Comparison of ENCODE assay signal across 22 cellular contexts in the genomic region with DNA sequence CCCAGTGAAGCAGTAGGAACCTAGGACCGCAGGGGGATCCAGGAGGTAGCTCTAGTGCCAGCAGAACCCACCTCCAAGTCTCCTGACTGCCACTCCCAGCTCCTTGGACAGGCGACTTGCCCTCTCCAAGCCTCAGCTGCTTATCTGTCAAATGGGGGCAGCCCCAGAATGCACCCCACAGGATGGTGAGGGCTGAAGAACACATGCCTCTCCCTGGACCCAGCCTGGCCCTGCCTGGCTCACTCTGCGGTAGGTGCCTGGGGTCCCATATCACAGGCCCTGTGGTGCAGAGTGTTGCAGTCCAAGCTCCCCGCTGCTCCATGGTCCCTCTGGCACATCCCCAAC. TPM values are rescaled to one million over a fixed set of nuclear protein-coding genes. Genes with fewer than 3 reads are reported as not detected.
A peak's percentile ranks its signal among the peaks of the same experiment; 100 is the strongest.
DNase-seq lines count a peak whose midpoint lies in the region; ATAC-seq and TF ChIP-seq lines count a peak whose summit lies in the region.
"Had no signal": no experiment of that assay in that cellular context is flagged by ENCODE, and none has a peak within 500 bp of the region (broad histone marks: within the 10 kb centered on the region; RNA-seq: fewer than 3 reads in every experiment).

No MANE protein-coding gene starts in this region.

- intact Hi-C loops in CD14-positive monocyte (cut with micrococcal nuclease) = no loop called here
- intact Hi-C loops in activated B cell treated with CpG ODN at 0.5 μM for 24 hours (cut with micrococcal nuclease) = no loop called here

- no peaks in the 10 kb centered on the region for H3K27me3 ChIP-seq in neural progenitor cell
- H3K27me3 ChIP-seq: spleen had no signal

- H3K4me2 ChIP-seq in neural progenitor cell = peak overlapping the region; percentile 45

- H3K27ac Mint-ChIP-seq in activated CD8-positive, alpha-beta memory T cell treated with anti-CD3 and anti-CD28 coated beads, Interleukin-2, amount 10 ng/mL, durations not matched to agents 7 days and 5 days = no peak overlapping the region
- no peak overlapping the region for H3K27ac Mint-ChIP-seq in CD14-positive monocyte
- no peak overlapping the region for H3K27ac Mint-ChIP-seq in activated B cell treated with CpG ODN at 0.5 μM for 24 hours
- peak overlapping the region; percentile 66 for H3K27ac Mint-ChIP-seq in neural progenitor cell
- H3K27ac Mint-ChIP-seq: activated T-helper 2 cell treated with anti-CD3 and anti-CD28 coated beads, Interferon-gamma antibody, Interleukin-2, Interleukin-4, amounts not matched to agents 10 μg/mL and 5 μg/mL and 100 μg/mL, durations not matched to agents 14 hours and 24 hours and 36 hours had no signal

- H3K9ac ChIP-seq in neural progenitor cell = no peak overlapping the region

- DNase-seq in activated CD8-positive, alpha-beta memory T cell treated with anti-CD3 and anti-CD28 coated beads for 24 hours = peak; percentile 4
- DNase-seq in activated CD8-positive, alpha-beta memory T cell treated with anti-CD3 and anti-CD28 coated beads, Interleukin-2, amount 10 ng/mL, durations not matched to agents 7 days and 5 days = no peak
- peak; percentile 37 for DNase-seq in CD14-positive monocyte (ENCODE audit: low spot score)
- peak; percentile 2 for DNase-seq in activated B cell treated with CpG ODN at 0.5 μM for 24 hours
- no peak for DNase-seq in neural progenitor cell (ENCODE audit: low spot score)
- no peak for DNase-seq in NCI-H1436 treated with DMSO at 0.1 percent for 48 hours (lab: John Stamatoyannopoulos, UW)
- DNase-seq in stimulated activated CD4-positive, alpha-beta T cell treated with anti-CD3 and anti-CD28 coated beads, Interleukin-4, amount 100 ng/mL, for 1 hour = no peak
- DNase-seq: amniotic stem cell; central memory CD4-positive, alpha-beta T cell; foreskin fibroblast; hippocampal formation; KBM-7; MM.1S; spleen; stimulated activated CD4-positive, alpha-beta T cell treated with anti-CD3 and anti-CD28 coated beads, Interleukin-4, amount 100 ng/mL, for 24 hours; stimulated activated naive CD8-positive, alpha-beta T cell treated with anti-CD3 and anti-CD28 coated beads, Interleukin-15, Interleukin-2, amounts not matched to agents 100 U/mL and 50 U/mL, for 24 hours; T1000; trophoblast cell had no signal

- H4K20me1 ChIP-seq in neural progenitor cell (ENCODE audit: low read depth) = peaks cover 36% of the 10 kb centered on the region

- H3K4me3 ChIP-seq in neural progenitor cell = no peak overlapping the region
- H3K4me3 ChIP-seq: lung, spleen had no signal

- H3K4me1 ChIP-seq in neural progenitor cell = peaks cover 20% of the 10 kb centered on the region

- no peak for ATAC-seq in activated CD8-positive, alpha-beta memory T cell treated with anti-CD3 and anti-CD28 coated beads, Interleukin-2, amount 10 ng/mL, durations not matched to agents 7 days and 5 days
- ATAC-seq in activated B cell treated with CpG ODN at 0.5 μM for 24 hours (ENCODE audit: low read depth) (no peak), HG02938 (IDR thresholded peaks at IDR 0.05; ENCODE audit: unreplicated experiment) (no peak)
- ATAC-seq: HCT116; stimulated activated naive CD8-positive, alpha-beta T cell treated with anti-CD3 and anti-CD28 coated beads, Interleukin-15, Interleukin-2, amounts not matched to agents 100 U/mL and 50 U/mL, for 24 hours had no signal

- H3K36me3 Mint-ChIP-seq in activated CD8-positive, alpha-beta memory T cell treated with anti-CD3 and anti-CD28 coated beads, Interleukin-2, amount 10 ng/mL, durations not matched to agents 7 days and 5 days = no peaks in the 10 kb centered on the region
- H3K36me3 Mint-ChIP-seq in CD14-positive monocyte (peaks cover 0 to 9% of the 10 kb centered on the region in 2 donors), activated B cell treated with CpG ODN at 0.5 μM for 24 hours (ENCODE audit: low read depth) (peaks cover 1% of the 10 kb centered on the region), neural progenitor cell (peaks cover 13% of the 10 kb centered on the region)

- POLR2A ChIA-PET in activated B cell treated with CpG ODN at 0.5 μM for 24 hours (lab: Charles Lee) = no interaction called here

- no peaks in the 10 kb centered on the region for H3K36me3 ChIP-seq in neural progenitor cell
- H3K36me3 ChIP-seq: spleen had no signal

- CTCF ChIA-PET in activated CD8-positive, alpha-beta memory T cell treated with anti-CD3 and anti-CD28 coated beads, Interleukin-2, amount 10 ng/mL, durations not matched to agents 7 days and 5 days (lab: Charles Lee) = interaction anchor here (1.1 kb wide), 1 partner anchor 162 kb away, joined by 3 read pairs; no protein-coding TSS in a partner anchor
- CTCF ChIA-PET in activated B cell treated with CpG ODN at 0.5 μM for 24 hours (lab: Charles Lee) = interaction anchor here (0.8 kb wide), 1 partner anchor 16 kb away, joined by 3 read pairs; no protein-coding TSS in a partner anchor

- H3K9me3 Mint-ChIP-seq in activated CD8-positive, alpha-beta memory T cell treated with anti-CD3 and anti-CD28 coated beads, Interleukin-2, amount 10 ng/mL, durations not matched to agents 7 days and 5 days (ENCODE audit: low read depth) = peaks cover 7% of the 10 kb centered on the region
- H3K9me3 Mint-ChIP-seq in CD14-positive monocyte (peaks cover 17 to 39% (median 31%) of the 10 kb centered on the region in 7 donors), activated B cell treated with CpG ODN at 0.5 μM for 24 hours (peaks cover 23% of the 10 kb centered on the region), neural progenitor cell (peaks cover 15% of the 10 kb centered on the region)

- no peaks in the 10 kb centered on the region for H3F3A ChIP-seq in neural progenitor cell (ENCODE audit: low read depth)

- H3K27me3 Mint-ChIP-seq in activated CD8-positive, alpha-beta memory T cell treated with anti-CD3 and anti-CD28 coated beads, Interleukin-2, amount 10 ng/mL, durations not matched to agents 7 days and 5 days = peaks cover 12% of the 10 kb centered on the region
- H3K27me3 Mint-ChIP-seq in CD14-positive monocyte (ENCODE audit: low read depth in 3 of 3) = peaks cover 4 to 8% (median 7%) of the 10 kb centered on the region in 3 donors
- no peaks in the 10 kb centered on the region for H3K27me3 Mint-ChIP-seq in activated B cell treated with CpG ODN at 0.5 μM for 24 hours
- H3K27me3 Mint-ChIP-seq in neural progenitor cell (ENCODE audit: insufficient read depth, low read depth) = peaks cover 7% of the 10 kb centered on the region

- peaks cover 9% of the 10 kb centered on the region for H3K4me1 Mint-ChIP-seq in activated CD8-positive, alpha-beta memory T cell treated with anti-CD3 and anti-CD28 coated beads, Interleukin-2, amount 10 ng/mL, durations not matched to agents 7 days and 5 days
- H3K4me1 Mint-ChIP-seq in CD14-positive monocyte (peaks cover 22% of the 10 kb centered on the region), activated B cell treated with CpG ODN at 0.5 μM for 24 hours (no peaks in the 10 kb centered on the region), neural progenitor cell (peaks cover 6% of the 10 kb centered on the region)

- H2AFZ ChIP-seq in neural progenitor cell (replicated peaks) = no peak overlapping the region

- no peak overlapping the region for H3K4me3 Mint-ChIP-seq in activated CD8-positive, alpha-beta memory T cell treated with anti-CD3 and anti-CD28 coated beads, Interleukin-2, amount 10 ng/mL, durations not matched to agents 7 days and 5 days
- H3K4me3 Mint-ChIP-seq in CD14-positive monocyte (no peak overlapping the region), activated B cell treated with CpG ODN at 0.5 μM for 24 hours (no peak overlapping the region), neural progenitor cell (no peak overlapping the region)

- no peaks in the 10 kb centered on the region for H3K79me2 ChIP-seq in neural progenitor cell (ENCODE audit: low read depth)

- H3K9me3 ChIP-seq in neural progenitor cell (ENCODE audit: low read depth) = peaks cover 12% of the 10 kb centered on the region

- no peak overlapping the region for H3K27ac ChIP-seq in neural progenitor cell

- TF ChIP-seq CTCF in CD14-positive monocyte (IDR thresholded peaks at IDR 0.05) (no peak), activated B cell treated with CpG ODN at 0.5 μM for 24 hours (IDR thresholded peaks at IDR 0.05) (no peak), neural progenitor cell (IDR thresholded peaks at IDR 0.05) (no peak)

RNA-seq across cellular contexts. Expression of gene FAM222A, which starts 45.4 kb away (rescaled TPM):
- total RNA-seq in activated CD8-positive, alpha-beta memory T cell treated with anti-CD3 and anti-CD28 coated beads, Interleukin-2, amount 10 ng/mL, durations not matched to agents 7 days and 5 days = 1 to 10 TPM in 1 of 2 experiments, under 1 TPM in 1; 0.70 to 1.6 TPM
- not detected for polyA plus RNA-seq in CD14-positive monocyte
- total RNA-seq in activated B cell treated with CpG ODN at 0.5 μM for 24 hours (0.73 and 1.6 TPM in 2 replicates), neural progenitor cell (ENCODE audit: low replicate concordance) (2.5 and 10.6 TPM in 2 replicates)

Comparison
In these comparisons a context has a peak if more than half of its experiments do, and no peak if none do; other contexts are left out.
1. DNase-seq: peak in activated CD8-positive, alpha-beta memory T cell treated with anti-CD3 and anti-CD28 coated beads for 24 hours (single experiment), CD14-positive monocyte (single experiment) and activated B cell treated with CpG ODN at 0.5 μM for 24 hours (single experiment); none in activated CD8-positive, alpha-beta memory T cell treated with anti-CD3 and anti-CD28 coated beads, Interleukin-2, amount 10 ng/mL, durations not matched to agents 7 days and 5 days (single experiment), neural progenitor cell (single experiment), NCI-H1436 treated with DMSO at 0.1 percent for 48 hours (single experiment) and stimulated activated CD4-positive, alpha-beta T cell treated with anti-CD3 and anti-CD28 coated beads, Interleukin-4, amount 100 ng/mL, for 1 hour (single experiment).